1 cellular context compared by ENCODE assay signal in genomic region chr14:24307575-24308341, GRCh38.
TF ChIP-seq lines count a peak whose summit lies in the region.

Gene CIDEB (minus strand): TSS chr14:24307977. CDS start chr14:24307858, 119 bp downstream.

TF ChIP-seq in K562, 482 proteins besides CTCF, POLR2A, EP300 and RAD21 (continued from another document):
- TF ChIP-seq SETDB1 (IDR thresholded peaks at IDR 0.05; ENCODE audit: low read length) (no peak), KAT8 (IDR thresholded peaks at IDR 0.05; ENCODE audit: low read depth) (no peak), SFPQ (IDR thresholded peaks at IDR 0.05; ENCODE audit: low read depth, low read length) (no peak), HDGF (IDR thresholded peaks at IDR 0.05) (no peak), TRIM24 (IDR thresholded peaks at IDR 0.05) (no peak), KDM4B (IDR thresholded peaks at IDR 0.05; ENCODE audit: borderline replicate concordance in 2 of 2, low read depth in 1 of 2) (no peak), SMC3 (conservative IDR thresholded peaks at IDR 0.05; ENCODE audit: insufficient read depth, low read depth, low read length) (0 out of 2 replicates have a peak, but pooled peaks have one; percentile 30), SREBF1 (IDR thresholded peaks at IDR 0.05; ENCODE audit: borderline replicate concordance, low read depth, low read length) (no peak), NR3C1 (CRISPR knock-in tag; IDR thresholded peaks at IDR 0.05) (no peak), SPI1 (IDR thresholded peaks at IDR 0.05; ENCODE audit: borderline replicate concordance, low read depth, low read length) (peak; percentile 84), ZNF263 (CRISPR knock-in tag; IDR thresholded peaks at IDR 0.05; ENCODE audit: borderline replicate concordance) (0 out of 2 replicates have a peak, but pooled peaks have one; percentile 19), CEBPB (tag; IDR thresholded peaks at IDR 0.05) (no peak), TEAD2 (tag; IDR thresholded peaks at IDR 0.05) (no peak), NR1H2 (CRISPR knock-in tag; IDR thresholded peaks at IDR 0.05) (no peak), C11orf30 (IDR thresholded peaks at IDR 0.05; ENCODE audit: low read depth) (no peak), TCFL5 (CRISPR knock-in tag; conservative IDR thresholded peaks at IDR 0.05) (no peak), THAP7 (CRISPR knock-in tag; IDR thresholded peaks at IDR 0.05) (no peak), RFX5 (IDR thresholded peaks at IDR 0.05; ENCODE audit: low read depth, low read length) (no peak), ZNF668 (CRISPR knock-in tag; IDR thresholded peaks at IDR 0.05) (no peak), PCBP1 (IDR thresholded peaks at IDR 0.05; ENCODE audit: low read depth, low read length, poor library complexity, severe bottlenecking) (no peak), CHD1 (IDR thresholded peaks at IDR 0.05; ENCODE audit: low read length) (no peak), TCF3 (CRISPR knock-in tag; IDR thresholded peaks at IDR 0.05) (no peak), CREM (IDR thresholded peaks at IDR 0.05; ENCODE audit: low read depth) (peak; percentile 6; the same call in 1 of the 2 replicates), NCOR1 (IDR thresholded peaks at IDR 0.05) (no peak)
TF ChIP-seq in K562: peak in this region for 6.
